Comparison of ENCODE assay signal across 1 cellular context in the genomic region with DNA sequence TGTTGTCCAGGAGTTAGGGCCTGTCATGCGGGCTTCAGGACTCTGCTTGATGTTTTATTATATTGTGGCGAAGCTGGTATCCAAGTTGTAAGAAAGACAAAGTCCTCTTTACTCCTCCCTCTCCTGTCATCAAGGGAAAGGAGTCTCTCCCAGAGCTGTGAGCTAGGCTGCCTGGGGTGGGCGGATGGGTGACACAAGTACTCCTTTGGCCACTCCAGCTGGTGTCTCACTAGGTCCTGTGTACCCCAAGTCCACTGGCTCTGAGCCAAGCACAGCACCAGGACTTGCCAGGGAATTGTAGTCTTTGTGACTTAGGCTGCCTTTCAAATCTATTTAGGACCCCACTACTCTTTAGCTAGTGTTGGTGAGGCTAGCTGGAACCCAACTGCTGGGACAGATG.
TF ChIP-seq lines count a peak whose summit lies in the region.

No MANE protein-coding gene starts in this region.

TF ChIP-seq in HepG2, 621 proteins besides CTCF, POLR2A, EP300 and RAD21 (continued from another document):
- TF ChIP-seq, protein P1, sequence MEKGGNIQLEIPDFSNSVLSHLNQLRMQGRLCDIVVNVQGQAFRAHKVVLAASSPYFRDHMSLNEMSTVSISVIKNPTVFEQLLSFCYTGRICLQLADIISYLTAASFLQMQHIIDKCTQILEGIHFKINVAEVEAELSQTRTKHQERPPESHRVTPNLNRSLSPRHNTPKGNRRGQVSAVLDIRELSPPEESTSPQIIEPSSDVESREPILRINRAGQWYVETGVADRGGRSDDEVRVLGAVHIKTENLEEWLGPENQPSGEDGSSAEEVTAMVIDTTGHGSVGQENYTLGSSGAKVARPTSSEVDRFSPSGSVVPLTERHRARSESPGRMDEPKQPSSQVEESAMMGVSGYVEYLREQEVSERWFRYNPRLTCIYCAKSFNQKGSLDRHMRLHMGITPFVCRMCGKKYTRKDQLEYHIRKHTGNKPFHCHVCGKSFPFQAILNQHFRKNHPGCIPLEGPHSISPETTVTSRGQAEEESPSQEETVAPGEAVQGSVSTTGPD (CRISPR knock-in tag; IDR thresholded peaks at IDR 0.05) = no peak
- TF ChIP-seq ZNF451 (CRISPR knock-in tag; IDR thresholded peaks at IDR 0.05) = no peak
- no peak for TF ChIP-seq KLF11 (CRISPR knock-in tag; IDR thresholded peaks at IDR 0.05)
- TF ChIP-seq, protein P2, sequence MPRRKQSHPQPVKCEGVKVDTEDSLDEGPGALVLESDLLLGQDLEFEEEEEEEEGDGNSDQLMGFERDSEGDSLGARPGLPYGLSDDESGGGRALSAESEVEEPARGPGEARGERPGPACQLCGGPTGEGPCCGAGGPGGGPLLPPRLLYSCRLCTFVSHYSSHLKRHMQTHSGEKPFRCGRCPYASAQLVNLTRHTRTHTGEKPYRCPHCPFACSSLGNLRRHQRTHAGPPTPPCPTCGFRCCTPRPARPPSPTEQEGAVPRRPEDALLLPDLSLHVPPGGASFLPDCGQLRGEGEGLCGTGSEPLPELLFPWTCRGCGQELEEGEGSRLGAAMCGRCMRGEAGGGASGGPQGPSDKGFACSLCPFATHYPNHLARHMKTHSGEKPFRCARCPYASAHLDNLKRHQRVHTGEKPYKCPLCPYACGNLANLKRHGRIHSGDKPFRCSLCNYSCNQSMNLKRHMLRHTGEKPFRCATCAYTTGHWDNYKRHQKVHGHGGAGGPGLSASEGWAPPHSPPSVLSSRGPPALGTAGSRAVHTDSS (CRISPR knock-in tag; conservative IDR thresholded peaks at IDR 0.05) = no peak
- TF ChIP-seq, protein P3, sequence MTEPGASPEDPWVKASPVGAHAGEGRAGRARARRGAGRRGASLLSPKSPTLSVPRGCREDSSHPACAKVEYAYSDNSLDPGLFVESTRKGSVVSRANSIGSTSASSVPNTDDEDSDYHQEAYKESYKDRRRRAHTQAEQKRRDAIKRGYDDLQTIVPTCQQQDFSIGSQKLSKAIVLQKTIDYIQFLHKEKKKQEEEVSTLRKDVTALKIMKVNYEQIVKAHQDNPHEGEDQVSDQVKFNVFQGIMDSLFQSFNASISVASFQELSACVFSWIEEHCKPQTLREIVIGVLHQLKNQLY (CRISPR knock-in tag; IDR thresholded peaks at IDR 0.05) = no peak
- TF ChIP-seq, protein P4, sequence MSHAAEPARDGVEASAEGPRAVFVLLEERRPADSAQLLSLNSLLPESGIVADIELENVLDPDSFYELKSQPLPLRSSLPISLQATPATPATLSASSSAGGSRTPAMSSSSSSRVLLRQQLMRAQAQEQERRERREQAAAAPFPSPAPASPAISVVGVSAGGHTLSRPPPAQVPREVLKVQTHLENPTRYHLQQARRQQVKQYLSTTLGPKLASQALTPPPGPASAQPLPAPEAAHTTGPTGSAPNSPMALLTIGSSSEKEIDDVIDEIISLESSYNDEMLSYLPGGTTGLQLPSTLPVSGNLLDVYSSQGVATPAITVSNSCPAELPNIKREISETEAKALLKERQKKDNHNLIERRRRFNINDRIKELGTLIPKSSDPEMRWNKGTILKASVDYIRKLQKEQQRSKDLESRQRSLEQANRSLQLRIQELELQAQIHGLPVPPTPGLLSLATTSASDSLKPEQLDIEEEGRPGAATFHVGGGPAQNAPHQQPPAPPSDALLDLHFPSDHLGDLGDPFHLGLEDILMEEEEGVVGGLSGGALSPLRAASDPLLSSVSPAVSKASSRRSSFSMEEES (CRISPR knock-in tag; IDR thresholded peaks at IDR 0.05) = no peak
- TF ChIP-seq, protein P5, sequence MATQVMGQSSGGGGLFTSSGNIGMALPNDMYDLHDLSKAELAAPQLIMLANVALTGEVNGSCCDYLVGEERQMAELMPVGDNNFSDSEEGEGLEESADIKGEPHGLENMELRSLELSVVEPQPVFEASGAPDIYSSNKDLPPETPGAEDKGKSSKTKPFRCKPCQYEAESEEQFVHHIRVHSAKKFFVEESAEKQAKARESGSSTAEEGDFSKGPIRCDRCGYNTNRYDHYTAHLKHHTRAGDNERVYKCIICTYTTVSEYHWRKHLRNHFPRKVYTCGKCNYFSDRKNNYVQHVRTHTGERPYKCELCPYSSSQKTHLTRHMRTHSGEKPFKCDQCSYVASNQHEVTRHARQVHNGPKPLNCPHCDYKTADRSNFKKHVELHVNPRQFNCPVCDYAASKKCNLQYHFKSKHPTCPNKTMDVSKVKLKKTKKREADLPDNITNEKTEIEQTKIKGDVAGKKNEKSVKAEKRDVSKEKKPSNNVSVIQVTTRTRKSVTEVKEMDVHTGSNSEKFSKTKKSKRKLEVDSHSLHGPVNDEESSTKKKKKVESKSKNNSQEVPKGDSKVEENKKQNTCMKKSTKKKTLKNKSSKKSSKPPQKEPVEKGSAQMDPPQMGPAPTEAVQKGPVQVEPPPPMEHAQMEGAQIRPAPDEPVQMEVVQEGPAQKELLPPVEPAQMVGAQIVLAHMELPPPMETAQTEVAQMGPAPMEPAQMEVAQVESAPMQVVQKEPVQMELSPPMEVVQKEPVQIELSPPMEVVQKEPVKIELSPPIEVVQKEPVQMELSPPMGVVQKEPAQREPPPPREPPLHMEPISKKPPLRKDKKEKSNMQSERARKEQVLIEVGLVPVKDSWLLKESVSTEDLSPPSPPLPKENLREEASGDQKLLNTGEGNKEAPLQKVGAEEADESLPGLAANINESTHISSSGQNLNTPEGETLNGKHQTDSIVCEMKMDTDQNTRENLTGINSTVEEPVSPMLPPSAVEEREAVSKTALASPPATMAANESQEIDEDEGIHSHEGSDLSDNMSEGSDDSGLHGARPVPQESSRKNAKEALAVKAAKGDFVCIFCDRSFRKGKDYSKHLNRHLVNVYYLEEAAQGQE (IDR thresholded peaks at IDR 0.05; ENCODE audit: borderline replicate concordance in 1 of 2, low read depth in 1 of 2, low read length in 2 of 2) = no peak
- TF ChIP-seq CBX1 (IDR thresholded peaks at IDR 0.05; ENCODE audit: low read depth) = no peak
- TF ChIP-seq RXRB (CRISPR knock-in tag; IDR thresholded peaks at IDR 0.05; ENCODE audit: borderline replicate concordance) = no peak
- TF ChIP-seq PRMT3 (CRISPR knock-in tag; IDR thresholded peaks at IDR 0.05; ENCODE audit: borderline replicate concordance, low read depth) = no peak
- TF ChIP-seq, protein P6, sequence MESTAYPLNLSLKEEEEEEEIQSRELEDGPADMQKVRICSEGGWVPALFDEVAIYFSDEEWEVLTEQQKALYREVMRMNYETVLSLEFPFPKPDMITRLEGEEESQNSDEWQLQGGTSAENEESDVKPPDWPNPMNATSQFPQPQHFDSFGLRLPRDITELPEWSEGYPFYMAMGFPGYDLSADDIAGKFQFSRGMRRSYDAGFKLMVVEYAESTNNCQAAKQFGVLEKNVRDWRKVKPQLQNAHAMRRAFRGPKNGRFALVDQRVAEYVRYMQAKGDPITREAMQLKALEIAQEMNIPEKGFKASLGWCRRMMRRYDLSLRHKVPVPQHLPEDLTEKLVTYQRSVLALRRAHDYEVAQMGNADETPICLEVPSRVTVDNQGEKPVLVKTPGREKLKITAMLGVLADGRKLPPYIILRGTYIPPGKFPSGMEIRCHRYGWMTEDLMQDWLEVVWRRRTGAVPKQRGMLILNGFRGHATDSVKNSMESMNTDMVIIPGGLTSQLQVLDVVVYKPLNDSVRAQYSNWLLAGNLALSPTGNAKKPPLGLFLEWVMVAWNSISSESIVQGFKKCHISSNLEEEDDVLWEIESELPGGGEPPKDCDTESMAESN (CRISPR knock-in tag; conservative IDR thresholded peaks at IDR 0.05) = no peak
- no peak for TF ChIP-seq IRX3 (CRISPR knock-in tag; IDR thresholded peaks at IDR 0.05; ENCODE audit: borderline replicate concordance, low read depth)
- no peak for TF ChIP-seq RARA (CRISPR knock-in tag; IDR thresholded peaks at IDR 0.05)
- TF ChIP-seq RFX3 (CRISPR knock-in tag; IDR thresholded peaks at IDR 0.05) = no peak
- TF ChIP-seq, protein P7, sequence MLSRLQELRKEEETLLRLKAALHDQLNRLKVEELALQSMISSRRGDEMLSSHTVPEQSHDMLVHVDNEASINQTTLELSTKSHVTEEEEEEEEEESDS (CRISPR knock-in tag; IDR thresholded peaks at IDR 0.05; ENCODE audit: borderline replicate concordance) = no peak
- TF ChIP-seq ZNF558 (CRISPR knock-in tag; IDR thresholded peaks at IDR 0.05; ENCODE audit: borderline replicate concordance) = no peak
TF ChIP-seq in HepG2: peak in this region for 0.
